17 cellular contexts compared by ENCODE assay signal in genomic region chr4:98639108-98639507, GRCh38. TPM values are rescaled to one million over a fixed set of nuclear protein-coding genes. Genes with fewer than 3 reads are reported as not detected.
DNase-seq lines count a peak whose midpoint lies in the region; ATAC-seq and TF ChIP-seq lines count a peak whose summit lies in the region.
"Had no signal": no experiment of that assay in that cellular context is flagged by ENCODE, and none has a peak within 500 bp of the region (broad histone marks: within the 10 kb centered on the region; RNA-seq: fewer than 3 reads in every experiment).

No MANE protein-coding gene starts in this region.

- no peaks in the 10 kb centered on the region for H3K27me3 ChIP-seq in CD4-positive, alpha-beta T cell (ENCODE audit: control insufficient read depth, insufficient read depth, low read length)
- H3K27me3 ChIP-seq: heart right ventricle, MG63 had no signal

- no peak for DNase-seq in CD4-positive, alpha-beta T cell
- no peak for DNase-seq in activated CD8-positive, alpha-beta T cell treated with anti-CD3 and anti-CD28 coated beads, Interleukin-2, amount 10 ng/mL, durations not matched to agents 7 days and 5 days
- DNase-seq in fibroblast of the aortic adventitia (ENCODE audit: low read depth) (peak; percentile 9), SHP77 treated with DMSO at 0.1 percent for 48 hours (lab: John Stamatoyannopoulos, UW) (no peak), NK-92 (lab: John Stamatoyannopoulos, UW; ENCODE audit: unreplicated experiment) (no peak)
- DNase-seq in stimulated activated CD4-positive, alpha-beta T cell treated with anti-CD3 and anti-CD28 coated beads, Interleukin-15, amount 100 ng/mL, for 24 hours, result no peak
- DNase-seq: activated B cell treated with CpG ODN at 0.5 μM for 24 hours, BE2C, DMS79 treated with DMSO at 0.1 percent for 48 hours, heart right ventricle, NCI-H2171 had no signal

- H3K9me3 ChIP-seq in CD4-positive, alpha-beta T cell (ENCODE audit: control insufficient read depth, low read length), result no peaks in the 10 kb centered on the region
- H3K9me3 ChIP-seq: BE2C, heart right ventricle, MG63 had no signal

- H3K27ac ChIP-seq in CD4-positive, alpha-beta T cell (ENCODE audit: low read depth, low read length), result peak overlapping the region; percentile 5
- H3K27ac ChIP-seq: HL-60 had no signal

- intact Hi-C loops in CD4-positive, alpha-beta T cell (cut with DNase I, micrococcal nuclease), result no loop called here

- peak overlapping the region; percentile 55 for H3K4me3 ChIP-seq in fibroblast of the aortic adventitia (ENCODE audit: low read depth, low read length)
- H3K4me3 ChIP-seq: GM23338, MG63, SK-N-MC had no signal

- TF ChIP-seq CTCF in CD4-positive, alpha-beta T cell (IDR thresholded peaks at IDR 0.05), result no peak
- TF ChIP-seq CTCF in fibroblast of the aortic adventitia (IDR thresholded peaks at IDR 0.05; ENCODE audit: insufficient read depth, low read length), result no peak

- no peaks in the 10 kb centered on the region for H3K27me3 Mint-ChIP-seq in CD4-positive, alpha-beta T cell
- no peaks in the 10 kb centered on the region for H3K27me3 Mint-ChIP-seq in activated CD8-positive, alpha-beta T cell treated with anti-CD3 and anti-CD28 coated beads, Interleukin-2, amount 10 ng/mL, durations not matched to agents 7 days and 5 days (ENCODE audit: low read depth)
- H3K27me3 Mint-ChIP-seq: activated B cell treated with CpG ODN at 0.5 μM for 24 hours had no signal

- H3K4me1 Mint-ChIP-seq in CD4-positive, alpha-beta T cell (ENCODE audit: low read depth), result peaks cover 59% of the 10 kb centered on the region
- peaks cover 47% of the 10 kb centered on the region for H3K4me1 Mint-ChIP-seq in activated CD8-positive, alpha-beta T cell treated with anti-CD3 and anti-CD28 coated beads, Interleukin-2, amount 10 ng/mL, durations not matched to agents 7 days and 5 days (ENCODE audit: low read depth)

- CTCF ChIA-PET in CD4-positive, alpha-beta T cell (lab: Charles Lee), result interaction anchor here (0.8 to 1.1 kb wide), 2 partner anchors 19 to 172 kb away, joined by 3 to 4 read pairs; partner anchors contain the start of gene TSPAN5
- CTCF ChIA-PET in activated CD8-positive, alpha-beta T cell treated with anti-CD3 and anti-CD28 coated beads, Interleukin-2, amount 10 ng/mL, durations not matched to agents 7 days and 5 days (lab: Charles Lee), result interaction anchor here (0.7 to 2.7 kb wide), 7 partner anchors 10 to 187 kb away, joined by 3 to 9 read pairs (median 4); partner anchors contain the start of gene TSPAN5

- POLR2A ChIA-PET in CD4-positive, alpha-beta T cell (lab: Charles Lee), result interaction anchor here (0.8 to 1.9 kb wide), 5 partner anchors 9 to 356 kb away, joined by 3 to 15 read pairs (median 4); partner anchors contain the start of gene TSPAN5
- POLR2A ChIA-PET in activated CD8-positive, alpha-beta T cell treated with anti-CD3 and anti-CD28 coated beads, Interleukin-2, amount 10 ng/mL, durations not matched to agents 7 days and 5 days (lab: Charles Lee), result interaction anchor here (1.5 kb wide), 1 partner anchor 18 kb away, joined by 4 read pairs; no protein-coding TSS in a partner anchor

- H3K27ac Mint-ChIP-seq in CD4-positive, alpha-beta T cell, result peak overlapping the region; percentile 93
- peak overlapping the region; percentile 83 for H3K27ac Mint-ChIP-seq in activated CD8-positive, alpha-beta T cell treated with anti-CD3 and anti-CD28 coated beads, Interleukin-2, amount 10 ng/mL, durations not matched to agents 7 days and 5 days
- H3K27ac Mint-ChIP-seq: activated B cell treated with CpG ODN at 0.5 μM for 24 hours, GM23338 had no signal

- peak overlapping the region; percentile 86 for H3K4me3 Mint-ChIP-seq in CD4-positive, alpha-beta T cell
- peak overlapping the region; percentile 68 for H3K4me3 Mint-ChIP-seq in activated CD8-positive, alpha-beta T cell treated with anti-CD3 and anti-CD28 coated beads, Interleukin-2, amount 10 ng/mL, durations not matched to agents 7 days and 5 days
- H3K4me3 Mint-ChIP-seq: GM23338 had no signal

- no peaks in the 10 kb centered on the region for H3K36me3 Mint-ChIP-seq in CD4-positive, alpha-beta T cell (ENCODE audit: low read depth)
- peaks cover 17% of the 10 kb centered on the region for H3K36me3 Mint-ChIP-seq in activated CD8-positive, alpha-beta T cell treated with anti-CD3 and anti-CD28 coated beads, Interleukin-2, amount 10 ng/mL, durations not matched to agents 7 days and 5 days (ENCODE audit: low read depth)

- peak; percentile 18 for ATAC-seq in CD4-positive, alpha-beta T cell (ENCODE audit: poor library complexity)
- ATAC-seq in GM19395 (IDR thresholded peaks at IDR 0.05; ENCODE audit: unreplicated experiment), result peak; percentile 5
- no peak for ATAC-seq in activated CD8-positive, alpha-beta T cell treated with anti-CD3 and anti-CD28 coated beads, Interleukin-2, amount 10 ng/mL, durations not matched to agents 7 days and 5 days
- ATAC-seq in GM21576 (IDR thresholded peaks at IDR 0.05; ENCODE audit: unreplicated experiment), result no peak
- ATAC-seq: GM23338, heart right ventricle had no signal

- no peaks in the 10 kb centered on the region for H3K9me3 Mint-ChIP-seq in CD4-positive, alpha-beta T cell
- no peaks in the 10 kb centered on the region for H3K9me3 Mint-ChIP-seq in activated CD8-positive, alpha-beta T cell treated with anti-CD3 and anti-CD28 coated beads, Interleukin-2, amount 10 ng/mL, durations not matched to agents 7 days and 5 days (ENCODE audit: insufficient read depth)
- H3K9me3 Mint-ChIP-seq: activated B cell treated with CpG ODN at 0.5 μM for 24 hours, GM23338 had no signal

RNA-seq across cellular contexts. Expression of gene TSPAN5, which starts 19.3 kb away (rescaled TPM):
- total RNA-seq in CD4-positive, alpha-beta T cell, result 1 to 10 TPM; 1.8 to 2.8 TPM
- 10 to 100 TPM; 18.6 to 21.5 TPM for total RNA-seq in activated CD8-positive, alpha-beta T cell treated with anti-CD3 and anti-CD28 coated beads, Interleukin-2, amount 10 ng/mL, durations not matched to agents 7 days and 5 days
- 42.8 and 49.0 TPM in 2 replicates for total RNA-seq in fibroblast of the aortic adventitia (ENCODE audit: low replicate concordance)

Comparison
In these comparisons a context has a peak if more than half of its experiments do, and no peak if none do; other contexts are left out.
1. ATAC-seq: peak in CD4-positive, alpha-beta T cell (single experiment) and GM19395 (single experiment); none in activated CD8-positive, alpha-beta T cell treated with anti-CD3 and anti-CD28 coated beads, Interleukin-2, amount 10 ng/mL, durations not matched to agents 7 days and 5 days (single experiment) and GM21576 (single experiment).
2. RNA of gene TSPAN5, which starts 19.3 kb away (total RNA-seq): 42.8 to 49.0 TPM in fibroblast of the aortic adventitia and 18.6 to 21.5 TPM in activated CD8-positive, alpha-beta T cell treated with anti-CD3 and anti-CD28 coated beads, Interleukin-2, amount 10 ng/mL, durations not matched to agents 7 days and 5 days; 1.8 to 2.8 TPM in CD4-positive, alpha-beta T cell; every median in the first group is over 4 times any median in the second.